Comparison of ENCODE assay signal across 18 cellular contexts in the genomic region with DNA sequence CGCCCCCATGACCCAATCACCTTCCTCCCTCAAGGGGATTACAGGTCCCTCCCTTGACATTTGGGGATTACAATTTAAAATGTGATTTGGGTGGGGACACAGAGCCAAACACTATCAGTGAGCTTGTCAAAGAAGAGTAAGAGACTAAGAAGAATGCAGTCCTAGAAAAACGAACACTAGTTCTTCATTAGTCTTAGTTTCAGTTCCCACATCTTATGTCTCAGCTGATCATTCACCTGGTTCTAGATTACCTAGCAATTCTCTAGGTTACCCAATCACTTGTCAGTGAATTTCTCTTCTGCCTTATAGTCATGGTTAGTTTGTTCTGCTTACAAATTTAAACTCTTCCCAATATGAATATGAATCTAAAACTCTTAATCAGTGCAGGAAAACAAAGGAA.
"Had no signal": no experiment of that assay in that cellular context is flagged by ENCODE, and none has a peak within 500 bp of the region (broad histone marks: within the 10 kb centered on the region; RNA-seq: fewer than 3 reads in every experiment).

No MANE protein-coding gene starts in this region.

- H3K36me3 Mint-ChIP-seq: natural killer cell; stimulated activated effector memory CD8-positive, alpha-beta T cell treated with anti-CD3 and anti-CD28 coated beads, Interleukin-12 subunit alpha, Interleukin-12 subunit beta, amount 100 ng/mL, for 72 hours had no signal

- H3K4me3 Mint-ChIP-seq: activated T-helper 17 cell treated with anti-CD3 and anti-CD28 coated beads, Interleukin-2, amount 50 U/mL, for 72 hours; natural killer cell; stimulated activated effector memory CD8-positive, alpha-beta T cell treated with anti-CD3 and anti-CD28 coated beads, Interleukin-12 subunit alpha, Interleukin-12 subunit beta, amount 100 ng/mL, for 72 hours had no signal

- H3K9me3 Mint-ChIP-seq: activated T-helper 17 cell treated with anti-CD3 and anti-CD28 coated beads, Interleukin-2, amount 50 U/mL, for 72 hours; natural killer cell; stimulated activated effector memory CD8-positive, alpha-beta T cell treated with anti-CD3 and anti-CD28 coated beads, Interleukin-12 subunit alpha, Interleukin-12 subunit beta, amount 100 ng/mL, for 72 hours had no signal

- DNase-seq: activated CD4-positive, alpha-beta T cell treated with anti-CD3 and anti-CD28 coated beads, Interleukin-2, amount 50 U/mL, for 48 hours; activated CD4-positive, CD25-positive, alpha-beta regulatory T cell treated with anti-CD3 and anti-CD28 coated beads, Interleukin-2, amount 50 U/mL, for 72 hours; activated naive CD4-positive, alpha-beta T cell treated with Interleukin-2 at 50 U/mL for 16 hours; anterior cingulate cortex; cortex of kidney; effector CD4-positive, alpha-beta T cell; left ventricle myocardium superior; mesenchymal stem cell; natural killer cell; nucleus accumbens; posterior cingulate gyrus; retina; stimulated activated CD4-positive, alpha-beta T cell treated with anti-CD3 and anti-CD28 coated beads, Interleukin-12 subunit alpha, Interleukin-12 subunit beta, amount 100 ng/mL, for 4 hours; stimulated activated CD4-positive, alpha-beta T cell treated with anti-CD3 and anti-CD28 coated beads, Interleukin-2, amount 100 ng/mL, for 24 hours; tibial artery; uterus had no signal

- H3K27ac Mint-ChIP-seq: activated T-helper 17 cell treated with anti-CD3 and anti-CD28 coated beads, Interleukin-2, amount 50 U/mL, for 72 hours; natural killer cell; stimulated activated effector memory CD8-positive, alpha-beta T cell treated with anti-CD3 and anti-CD28 coated beads, Interleukin-12 subunit alpha, Interleukin-12 subunit beta, amount 100 ng/mL, for 72 hours had no signal

- H3K4me1 Mint-ChIP-seq: activated T-helper 17 cell treated with anti-CD3 and anti-CD28 coated beads, Interleukin-2, amount 50 U/mL, for 72 hours; natural killer cell; stimulated activated effector memory CD8-positive, alpha-beta T cell treated with anti-CD3 and anti-CD28 coated beads, Interleukin-12 subunit alpha, Interleukin-12 subunit beta, amount 100 ng/mL, for 72 hours had no signal

- ATAC-seq: activated T-helper 17 cell treated with anti-CD3 and anti-CD28 coated beads, Interleukin-2, amount 50 U/mL, for 72 hours; left ventricle myocardium superior; natural killer cell; stimulated activated effector memory CD8-positive, alpha-beta T cell treated with anti-CD3 and anti-CD28 coated beads, Interleukin-12 subunit alpha, Interleukin-12 subunit beta, amount 100 ng/mL, for 72 hours had no signal
